In the genomic region with DNA sequence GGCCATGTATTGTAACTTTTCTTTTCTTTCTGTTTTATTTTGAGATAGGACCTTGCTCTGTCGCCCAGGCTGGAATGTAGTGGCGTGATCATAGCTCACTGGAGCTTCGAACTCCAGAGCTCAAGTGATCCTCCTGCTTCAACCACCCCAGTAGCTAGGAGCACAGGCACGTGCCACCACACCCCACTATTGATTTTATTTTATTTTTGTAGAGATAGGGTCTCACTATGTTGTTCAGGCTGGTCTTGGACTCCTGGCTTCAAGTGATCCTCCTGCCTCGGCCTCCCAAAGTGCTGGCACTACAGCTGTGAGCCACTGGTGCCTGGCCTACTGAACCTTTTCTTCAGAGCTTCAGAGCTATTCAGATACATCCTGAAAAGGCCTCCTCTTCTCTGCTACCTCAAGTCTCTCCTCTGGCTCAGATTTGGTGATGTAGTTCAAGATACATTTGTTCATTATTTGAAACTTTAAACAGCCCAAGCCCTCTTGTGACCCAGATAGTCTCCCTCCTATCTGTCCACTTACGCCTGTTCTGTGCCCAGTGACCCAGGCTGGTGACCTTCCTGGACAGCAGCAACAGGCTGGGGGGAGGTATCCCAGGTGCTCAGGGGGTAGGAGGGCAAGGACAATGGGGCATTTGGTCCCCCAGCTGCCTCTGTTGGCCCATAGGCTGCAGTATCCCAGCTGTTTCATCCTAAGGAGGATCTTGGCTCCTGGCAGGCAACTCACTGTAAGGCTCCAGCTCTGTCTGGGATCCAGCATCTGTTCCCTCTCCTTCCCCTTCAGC, we compare ENCODE assay signal across 35 cellular contexts. TPM values are rescaled to one million over a fixed set of nuclear protein-coding genes. Genes with fewer than 3 reads are reported as not detected.
"Had no signal": no experiment of that assay in that cellular context is flagged by ENCODE, and none has a peak within 500 bp of the region (broad histone marks: within the 10 kb centered on the region; RNA-seq: fewer than 3 reads in every experiment).

No MANE protein-coding gene starts in this region.

- H3K9me3 Mint-ChIP-seq: activated B cell treated with CpG ODN at 0.5 μM for 24 hours; activated CD4-positive, alpha-beta memory T cell treated with anti-CD3 and anti-CD28 coated beads for 36 hours; activated CD4-positive, alpha-beta T cell treated with anti-CD3 and anti-CD28 coated beads, Interleukin-2, amount 10 ng/mL, durations not matched to agents 24 days and 14 days; activated CD8-positive, alpha-beta T cell treated with anti-CD3 and anti-CD28 coated beads for 36 hours; activated naive CD4-positive, alpha-beta T cell treated with anti-CD3 and anti-CD28 coated beads for 36 hours; activated naive CD4-positive, alpha-beta T cell treated with anti-CD3 and anti-CD28 coated beads, Interleukin-2, amount 50 U/mL, for 72 hours; activated naive CD8-positive, alpha-beta T cell treated with anti-CD3 and anti-CD28 coated beads for 36 hours; activated T-cell treated with anti-CD3 and anti-CD28 coated beads, Interleukin-2, amount 50 U/mL, for 4 hours; activated T-cell treated with anti-CD3 and anti-CD28 coated beads, Interleukin-2, amount 50 U/mL, for 72 hours; activated T-helper 1 cell treated with anti-CD3 and anti-CD28 coated beads, Interleukin-12 subunit alpha, Interleukin-12 subunit beta, Interleukin-2, Interleukin-4 antibody, amounts not matched to agents 30 ng/mL and 10 ng/mL and 1 ng/mL, durations not matched to agents 14 hours and 24 hours and 36 hours; activated T-helper 17 cell treated with anti-CD3 and anti-CD28 coated beads, Interleukin-2, amount 50 U/mL, for 72 hours; T-helper 1 cell treated with Interleukin-12 subunit alpha and Interleukin-12 subunit beta and Interleukin-4 antibody, amounts not matched to agents 30 μg/mL and 1 μg/mL, for 36 hours; T-helper 2 cell treated with Interferon-gamma antibody and Interleukin-4, amounts not matched to agents 5 μg/mL and 100 μg/mL, for 36 hours had no signal

- ATAC-seq: activated CD8-positive, alpha-beta T cell treated with anti-CD3 and anti-CD28 coated beads for 36 hours; activated naive CD4-positive, alpha-beta T cell treated with anti-CD3 and anti-CD28 coated beads, Interleukin-2, amount 50 U/mL, for 72 hours; activated T-cell treated with anti-CD3 and anti-CD28 coated beads, Interleukin-2, amount 50 U/mL, for 4 hours; activated T-cell treated with anti-CD3 and anti-CD28 coated beads, Interleukin-2, amount 50 U/mL, for 72 hours; activated T-helper 17 cell treated with anti-CD3 and anti-CD28 coated beads, Interleukin-2, amount 50 U/mL, for 72 hours; body of pancreas had no signal

- H3K27me3 ChIP-seq: adrenal gland, body of pancreas, brain microvascular endothelial cell, breast epithelium had no signal

- H3K36me3 Mint-ChIP-seq: activated CD4-positive, alpha-beta memory T cell treated with anti-CD3 and anti-CD28 coated beads for 36 hours; activated naive CD4-positive, alpha-beta T cell treated with anti-CD3 and anti-CD28 coated beads, Interleukin-2, amount 50 U/mL, for 72 hours; activated naive CD8-positive, alpha-beta T cell treated with anti-CD3 and anti-CD28 coated beads for 36 hours had no signal

- H3K9me3 ChIP-seq: adrenal gland, body of pancreas, breast epithelium had no signal

- H3K4me1 ChIP-seq: adrenal gland, body of pancreas, breast epithelium had no signal

- H3K27ac ChIP-seq: adrenal gland, body of pancreas, brain microvascular endothelial cell, breast epithelium, VCaP had no signal

- H3K36me3 ChIP-seq: adrenal gland, brain microvascular endothelial cell, breast epithelium had no signal

- DNase-seq: activated B cell treated with CpG ODN at 0.5 μM for 24 hours; activated CD4-positive, alpha-beta memory T cell treated with anti-CD3 and anti-CD28 coated beads for 36 hours; activated CD4-positive, alpha-beta T cell treated with anti-CD3 and anti-CD28 coated beads for 4 hours; activated CD4-positive, alpha-beta T cell treated with anti-CD3 and anti-CD28 coated beads, Interleukin-2, amount 10 ng/mL, durations not matched to agents 24 days and 14 days; activated CD4-positive, alpha-beta T cell treated with anti-CD3 and anti-CD28 coated beads, Interleukin-2, amount 50 U/mL, for 1 hour; activated CD4-positive, alpha-beta T cell treated with anti-CD3 and anti-CD28 coated beads, Interleukin-2, amount 50 U/mL, for 4 hours; activated CD4-positive, CD25-positive, alpha-beta regulatory T cell treated with anti-CD3 and anti-CD28 coated beads, Interleukin-2, amount 50 U/mL, for 72 hours; activated CD8-positive, alpha-beta memory T cell treated with anti-CD3 and anti-CD28 coated beads, Interleukin-2, amount 50 U/mL, for 4 hours; activated CD8-positive, alpha-beta T cell treated with anti-CD3 and anti-CD28 coated beads for 36 hours; activated effector memory CD4-positive, alpha-beta T cell treated with anti-CD3 and anti-CD28 coated beads, Interleukin-2, amount 50 U/mL, for 16 hours; activated gamma-delta T cell treated with Interleukin-2 at 50 U/mL for 16 hours; activated naive CD4-positive, alpha-beta T cell; activated naive CD4-positive, alpha-beta T cell treated with anti-CD3 and anti-CD28 coated beads for 36 hours; activated naive CD4-positive, alpha-beta T cell treated with anti-CD3 and anti-CD28 coated beads, Interleukin-2, amount 50 U/mL, for 16 hours; activated naive CD8-positive, alpha-beta T cell treated with anti-CD3 and anti-CD28 coated beads for 36 hours; activated T-cell treated with anti-CD3 and anti-CD28 coated beads for 4 hours; activated T-cell treated with anti-CD3 and anti-CD28 coated beads, Interleukin-2, amount 50 U/mL, for 1 hour; activated T-cell treated with anti-CD3 and anti-CD28 coated beads, Interleukin-2, amount 50 U/mL, for 4 hours; activated T-cell treated with anti-CD3 and anti-CD28 coated beads, Interleukin-2, amount 50 U/mL, for 72 hours; adrenal gland; amniotic stem cell; aorta; body of pancreas; brain microvascular endothelial cell; central memory CD4-positive, alpha-beta T cell; T-helper 1 cell; T-helper 2 cell; T-helper 9 cell had no signal

- H3K4me3 Mint-ChIP-seq: activated B cell treated with CpG ODN at 0.5 μM for 24 hours; activated CD4-positive, alpha-beta memory T cell treated with anti-CD3 and anti-CD28 coated beads for 36 hours; activated CD4-positive, alpha-beta T cell treated with anti-CD3 and anti-CD28 coated beads, Interleukin-2, amount 10 ng/mL, durations not matched to agents 24 days and 14 days; activated CD8-positive, alpha-beta T cell treated with anti-CD3 and anti-CD28 coated beads for 36 hours; activated naive CD4-positive, alpha-beta T cell treated with anti-CD3 and anti-CD28 coated beads for 36 hours; activated naive CD8-positive, alpha-beta T cell treated with anti-CD3 and anti-CD28 coated beads for 36 hours; activated T-cell treated with anti-CD3 and anti-CD28 coated beads, Interleukin-2, amount 50 U/mL, for 4 hours; activated T-cell treated with anti-CD3 and anti-CD28 coated beads, Interleukin-2, amount 50 U/mL, for 72 hours; activated T-helper 1 cell treated with anti-CD3 and anti-CD28 coated beads, Interleukin-12 subunit alpha, Interleukin-12 subunit beta, Interleukin-2, Interleukin-4 antibody, amounts not matched to agents 30 ng/mL and 10 ng/mL and 1 ng/mL, durations not matched to agents 14 hours and 24 hours and 36 hours; activated T-helper 17 cell treated with anti-CD3 and anti-CD28 coated beads, Interleukin-2, amount 50 U/mL, for 72 hours; T-helper 1 cell treated with Interleukin-12 subunit alpha and Interleukin-12 subunit beta and Interleukin-4 antibody, amounts not matched to agents 30 μg/mL and 1 μg/mL, for 36 hours; T-helper 2 cell treated with Interferon-gamma antibody and Interleukin-4, amounts not matched to agents 5 μg/mL and 100 μg/mL, for 36 hours had no signal

- H3K27ac Mint-ChIP-seq: activated B cell treated with CpG ODN at 0.5 μM for 24 hours; activated CD4-positive, alpha-beta memory T cell treated with anti-CD3 and anti-CD28 coated beads for 36 hours; activated CD4-positive, alpha-beta T cell treated with anti-CD3 and anti-CD28 coated beads, Interleukin-2, amount 10 ng/mL, durations not matched to agents 24 days and 14 days; activated CD8-positive, alpha-beta T cell treated with anti-CD3 and anti-CD28 coated beads for 36 hours; activated naive CD4-positive, alpha-beta T cell treated with anti-CD3 and anti-CD28 coated beads for 36 hours; activated naive CD4-positive, alpha-beta T cell treated with anti-CD3 and anti-CD28 coated beads, Interleukin-2, amount 50 U/mL, for 72 hours; activated naive CD8-positive, alpha-beta T cell treated with anti-CD3 and anti-CD28 coated beads for 36 hours; activated T-cell treated with anti-CD3 and anti-CD28 coated beads, Interleukin-2, amount 50 U/mL, for 72 hours; activated T-helper 1 cell treated with anti-CD3 and anti-CD28 coated beads, Interleukin-12 subunit alpha, Interleukin-12 subunit beta, Interleukin-2, Interleukin-4 antibody, amounts not matched to agents 30 ng/mL and 10 ng/mL and 1 ng/mL, durations not matched to agents 14 hours and 24 hours and 36 hours; activated T-helper 17 cell treated with anti-CD3 and anti-CD28 coated beads, Interleukin-2, amount 50 U/mL, for 72 hours; T-helper 1 cell treated with Interleukin-12 subunit alpha and Interleukin-12 subunit beta and Interleukin-4 antibody, amounts not matched to agents 30 μg/mL and 1 μg/mL, for 36 hours; T-helper 2 cell treated with Interferon-gamma antibody and Interleukin-4, amounts not matched to agents 5 μg/mL and 100 μg/mL, for 36 hours had no signal

- H3K4me1 Mint-ChIP-seq: activated B cell treated with CpG ODN at 0.5 μM for 24 hours; activated naive CD8-positive, alpha-beta T cell treated with anti-CD3 and anti-CD28 coated beads for 36 hours; activated T-helper 17 cell treated with anti-CD3 and anti-CD28 coated beads, Interleukin-2, amount 50 U/mL, for 72 hours had no signal

- H3K4me3 ChIP-seq: adrenal gland, body of pancreas, breast epithelium had no signal

RNA-seq across cellular contexts. Expression of a gene that starts 38.6 kb away (rescaled TPM):
- total RNA-seq: activated B cell treated with CpG ODN at 0.5 μM for 24 hours; activated CD4-positive, alpha-beta T cell treated with anti-CD3 and anti-CD28 coated beads, Interleukin-2, amount 10 ng/mL, durations not matched to agents 24 days and 14 days; activated T-helper 1 cell treated with anti-CD3 and anti-CD28 coated beads, Interleukin-12 subunit alpha, Interleukin-12 subunit beta, Interleukin-2, Interleukin-4 antibody, amounts not matched to agents 30 ng/mL and 10 ng/mL and 1 ng/mL, durations not matched to agents 14 hours and 24 hours and 36 hours had no signal
